In genomic region chr7:87852306-87852705, GRCh38 we compare ENCODE assay signal across 19 cellular contexts.
"Had no signal": no experiment of that assay in that cellular context is flagged by ENCODE, and none has a peak within 500 bp of the region (broad histone marks: within the 10 kb centered on the region; RNA-seq: fewer than 3 reads in every experiment).

No MANE protein-coding gene starts in this region.

- DNase-seq: activated CD4-positive, alpha-beta T cell treated with anti-CD3 and anti-CD28 coated beads, Interleukin-2, amount 50 U/mL, for 4 hours; activated gamma-delta T cell treated with Interleukin-2 at 50 U/mL for 16 hours; activated T-cell treated with anti-CD3 and anti-CD28 coated beads for 4 hours; cerebellar nuclear complex; cortex of kidney; effector CD8-positive, alpha-beta T cell; esophagus squamous epithelium; islet precursor cell; mammary epithelial cell; ovary; stimulated activated CD4-positive, alpha-beta T cell treated with anti-CD3 and anti-CD28 coated beads, Interleukin-4, amount 100 ng/mL, for 1 hour; testis; upper lobe of left lung had no signal

- H3K36me3 ChIP-seq: ovary had no signal

- H3K9me3 ChIP-seq: esophagus squamous epithelium, ovary, testis, upper lobe of left lung had no signal

- H3K4me3 ChIP-seq: esophagus squamous epithelium, ovary, smooth muscle cell, testis, upper lobe of left lung had no signal

- ATAC-seq: sciatic nerve had no signal

- H3K9me3 Mint-ChIP-seq: activated T-helper 1 cell treated with anti-CD3 and anti-CD28 coated beads, Interleukin-12 subunit alpha, Interleukin-12 subunit beta, Interleukin-2, Interleukin-4 antibody, amounts not matched to agents 30 ng/mL and 10 ng/mL and 1 ng/mL, durations not matched to agents 14 hours and 24 hours and 36 hours; neural crest cell had no signal

- H3K4me3 Mint-ChIP-seq: activated naive CD8-positive, alpha-beta T cell; activated T-helper 1 cell treated with anti-CD3 and anti-CD28 coated beads, Interleukin-12 subunit alpha, Interleukin-12 subunit beta, Interleukin-2, Interleukin-4 antibody, amounts not matched to agents 30 ng/mL and 10 ng/mL and 1 ng/mL, durations not matched to agents 14 hours and 24 hours and 36 hours; neural crest cell had no signal

- H3K27me3 Mint-ChIP-seq: activated naive CD8-positive, alpha-beta T cell had no signal

- H3K27ac ChIP-seq: esophagus squamous epithelium, ovary, testis, upper lobe of left lung, VCaP had no signal

- H3K4me1 ChIP-seq: testis, upper lobe of left lung had no signal

- H3K27me3 ChIP-seq: esophagus squamous epithelium, ovary, testis, upper lobe of left lung had no signal

- H3K4me1 Mint-ChIP-seq: neural crest cell had no signal

- H3K27ac Mint-ChIP-seq: activated naive CD8-positive, alpha-beta T cell had no signal
